15 cellular contexts compared by ENCODE assay signal in genomic region chr5:6431214-6432195, GRCh38. TPM values are rescaled to one million over a fixed set of nuclear protein-coding genes. Genes with fewer than 3 reads are reported as not detected.
DNase-seq lines count a peak whose midpoint lies in the region; ATAC-seq and TF ChIP-seq lines count a peak whose summit lies in the region.
"Had no signal": no experiment of that assay in that cellular context is flagged by ENCODE, and none has a peak within 500 bp of the region (broad histone marks: within the 10 kb centered on the region; RNA-seq: fewer than 3 reads in every experiment).

No MANE protein-coding gene starts in this region.

- H3K27ac ChIP-seq in left ventricle myocardium inferior (replicated peaks), result peak overlapping the region; percentile 92
- H3K27ac ChIP-seq: BLaER1 had no signal

- POLR2A ChIA-PET in naive thymus-derived CD8-positive, alpha-beta T cell (lab: Charles Lee), result no interaction called here

- H3K27me3 Mint-ChIP-seq in naive thymus-derived CD8-positive, alpha-beta T cell, result peaks cover 13 to 42% (median 21%) of the 10 kb centered on the region in 5 donors

- no peaks in the 10 kb centered on the region for H3K36me3 Mint-ChIP-seq in naive thymus-derived CD8-positive, alpha-beta T cell
- H3K36me3 Mint-ChIP-seq: CD8-positive, alpha-beta memory T cell had no signal

- intact Hi-C loops in Right ventricle myocardium inferior (cut with DNase I), result loop anchor here (5.0 kb wide), 2 partner anchors 54 to 119 kb away; partner anchors contain the start of gene MED10
- intact Hi-C loops in cardiac septum (cut with DNase I), result loop anchor here (5.0 kb wide), 1 partner anchor 939 kb away; no protein-coding TSS in a partner anchor
- intact Hi-C loops in left ventricle myocardium inferior (cut with micrococcal nuclease), result no loop called here

- H3K27ac Mint-ChIP-seq in naive thymus-derived CD8-positive, alpha-beta T cell, result no peak overlapping the region
- H3K27ac Mint-ChIP-seq: CD8-positive, alpha-beta memory T cell; GM23338 had no signal

- H3K4me1 Mint-ChIP-seq in naive thymus-derived CD8-positive, alpha-beta T cell, result peaks cover 0 to 2% (median 0%) of the 10 kb centered on the region in 4 donors
- H3K4me1 Mint-ChIP-seq: CD8-positive, alpha-beta memory T cell had no signal

- H3K9me3 Mint-ChIP-seq in naive thymus-derived CD8-positive, alpha-beta T cell, result no peaks in the 10 kb centered on the region

- no peak overlapping the region for H3K4me3 Mint-ChIP-seq in naive thymus-derived CD8-positive, alpha-beta T cell
- H3K4me3 Mint-ChIP-seq: CD8-positive, alpha-beta memory T cell; GM23338 had no signal

- H3K9me3 ChIP-seq in left ventricle myocardium inferior (replicated peaks), result no peaks in the 10 kb centered on the region
- H3K9me3 ChIP-seq: BLaER1, Caco-2 had no signal

- no peaks in the 10 kb centered on the region for H3K36me3 ChIP-seq in left ventricle myocardium inferior
- H3K36me3 ChIP-seq: BLaER1 had no signal

- no peak for TF ChIP-seq CTCF in left ventricle myocardium inferior (IDR thresholded peaks at IDR 0.05; ENCODE audit: borderline replicate concordance)

- peaks cover 28% of the 10 kb centered on the region for H3K4me1 ChIP-seq in left ventricle myocardium inferior
- H3K4me1 ChIP-seq: BLaER1 had no signal

- no peak overlapping the region for H3K4me3 ChIP-seq in left ventricle myocardium inferior
- H3K4me3 ChIP-seq: BLaER1, GM23338 had no signal

- ATAC-seq in Right ventricle myocardium inferior (peak; percentile 72), GM21786 (IDR thresholded peaks at IDR 0.05; ENCODE audit: unreplicated experiment) (no peak)
- ATAC-seq in naive thymus-derived CD8-positive, alpha-beta T cell, result no peak
- ATAC-seq: GM23338 had no signal

- no peak for DNase-seq in Right ventricle myocardium inferior (ENCODE audit: missing footprints)
- no peak for DNase-seq in cardiac septum (ENCODE audit: low spot score)
- no peak for DNase-seq in left ventricle myocardium inferior
- DNase-seq in mesenteric fat pad (ENCODE audit: low spot score), result peak; percentile 18
- DNase-seq in NCI-H1694 (lab: John Stamatoyannopoulos, UW), result no peak
- DNase-seq in naive thymus-derived CD8-positive, alpha-beta T cell, result no peak
- DNase-seq: 8988T; AML-193; Caco-2; CD8-positive, alpha-beta memory T cell; GF-D8; H7 had no signal

- peaks cover 41% of the 10 kb centered on the region for H3K27me3 ChIP-seq in left ventricle myocardium inferior (ENCODE audit: low read depth)
- H3K27me3 ChIP-seq: BLaER1 had no signal

RNA-seq across cellular contexts. Expression of gene UBE2QL1, which starts 17.2 kb away (rescaled TPM):
- total RNA-seq in Right ventricle myocardium inferior (21.9 TPM), cardiac septum (13.1 TPM), left ventricle myocardium inferior (25.5 TPM), mesenteric fat pad (0.61 TPM)
- total RNA-seq in naive thymus-derived CD8-positive, alpha-beta T cell, result not detected
- polyA plus RNA-seq in naive thymus-derived CD8-positive, alpha-beta T cell, result not detected
- total RNA-seq: Caco-2; CD8-positive, alpha-beta memory T cell had no signal
- polyA plus RNA-seq: CD8-positive, alpha-beta memory T cell had no signal

RNA-seq across cellular contexts. Expression of gene MED10, which starts 53.2 kb away (rescaled TPM):
- total RNA-seq in Right ventricle myocardium inferior (28.9 TPM), cardiac septum (27.6 TPM), left ventricle myocardium inferior (26.3 TPM), mesenteric fat pad (30.8 TPM)
- 10 to 100 TPM; 70.0 to 77.2 TPM for total RNA-seq in naive thymus-derived CD8-positive, alpha-beta T cell
- polyA plus RNA-seq in naive thymus-derived CD8-positive, alpha-beta T cell, result 100 to 1,000 TPM; 101 to 108 (median 105) TPM
